ENCODE assay signal across 8 cellular contexts in genomic region chr16:8963825-8964441, GRCh38. TPM values are rescaled to one million over a fixed set of nuclear protein-coding genes. Genes with fewer than 3 reads are reported as not detected.
A peak's percentile ranks its signal among the peaks of the same experiment; 100 is the strongest.
DNase-seq lines count a peak whose midpoint lies in the region; ATAC-seq lines count a peak whose summit lies in the region.

Gene USP7, minus strand, starts transcription at chr16:8963906. Its CDS starts 621 bp downstream, at chr16:8963285.

- peak within 1 kb of the TSS; percentile 85 to 99 (median 96) for H3K4me3 Mint-ChIP-seq in naive thymus-derived CD8-positive, alpha-beta T cell

- peak within 1 kb of the TSS; percentile 75 to 98 (median 96) for H3K27ac Mint-ChIP-seq in naive thymus-derived CD8-positive, alpha-beta T cell

- H3K9me3 Mint-ChIP-seq in naive thymus-derived CD8-positive, alpha-beta T cell: no peaks in the 10 kb centered on the region

- ATAC-seq in GM21737 (IDR thresholded peaks at IDR 0.05; ENCODE audit: unreplicated experiment): peak; percentile 74
- peak; percentile 86 to 89 for ATAC-seq in naive thymus-derived CD8-positive, alpha-beta T cell

- POLR2A ChIA-PET in naive thymus-derived CD8-positive, alpha-beta T cell (lab: Charles Lee): interaction anchor here (0.7 to 5.8 kb wide), 5 partner anchors 17 to 139 kb away, joined by 3 to 43 read pairs (median 3); partner anchors contain the start of gene HAPSTR1

- peaks cover 27 to 48% (median 37%) of the 10 kb centered on the region in 4 donors for H3K4me1 Mint-ChIP-seq in naive thymus-derived CD8-positive, alpha-beta T cell

- peaks cover 0 to 4% (median 0%) of the 10 kb centered on the region in 3 donors for H3K36me3 Mint-ChIP-seq in naive thymus-derived CD8-positive, alpha-beta T cell

- peaks cover 0 to 2% (median 0%) of the 10 kb centered on the region in 5 donors for H3K27me3 Mint-ChIP-seq in naive thymus-derived CD8-positive, alpha-beta T cell

- DNase-seq in DMS79 (lab: John Stamatoyannopoulos, UW): peak; percentile 48
- peak; percentile 71 for DNase-seq in KG1 (lab: John Stamatoyannopoulos, UW)
- DNase-seq in RKO (ENCODE audit: low spot score): peak; percentile 86
- peak; percentile 88 for DNase-seq in activated T-helper 1 cell treated with Interleukin-2 at 50 U/mL for 16 hours (ENCODE audit: low read depth)
- DNase-seq in fibroblast of gingiva (ENCODE audit: low read depth): peak; percentile 90
- peak; percentile 82 to 94 (median 92) for DNase-seq in naive thymus-derived CD8-positive, alpha-beta T cell
- peak; percentile 81 to 91 (median 86) for DNase-seq in stimulated activated naive CD4-positive, alpha-beta T cell (lab: John Stamatoyannopoulos, UW)

RNA-seq across cellular contexts. Expression of gene USP7, which starts in this region (rescaled TPM):
- 100 to 1,000 TPM; 201 to 207 TPM for total RNA-seq in naive thymus-derived CD8-positive, alpha-beta T cell
- polyA plus RNA-seq in naive thymus-derived CD8-positive, alpha-beta T cell: 1 to 10 TPM; 6.4 to 9.9 (median 9.2) TPM

Comparison
In these comparisons a context has a peak if more than half of its experiments do, and no peak if none do; other contexts are left out.
1. Peak in every context shown above with its lines: DNase-seq and ATAC-seq.